Comparison of ENCODE assay signal across 26 cellular contexts in the genomic region with DNA sequence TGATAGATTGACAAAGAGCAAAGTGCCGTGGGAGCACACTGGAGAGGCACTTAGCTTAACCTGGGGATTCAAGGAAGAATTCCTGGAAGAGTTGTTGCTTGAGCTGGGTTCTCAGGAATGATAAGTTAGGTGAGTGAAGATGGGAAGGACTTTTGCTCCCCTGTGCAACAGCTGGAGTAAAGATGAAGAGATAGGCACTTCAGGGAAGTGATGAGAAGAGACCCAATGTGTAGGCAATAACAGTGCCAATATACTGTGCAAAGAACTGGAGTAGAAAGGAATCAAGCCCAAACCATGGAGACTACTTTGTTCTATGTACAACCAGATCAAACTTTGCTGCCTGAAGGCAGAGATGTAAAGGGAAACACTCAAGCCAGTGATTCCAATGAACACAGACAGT.
"Had no signal": no experiment of that assay in that cellular context is flagged by ENCODE, and none has a peak within 500 bp of the region (broad histone marks: within the 10 kb centered on the region; RNA-seq: fewer than 3 reads in every experiment).

No MANE protein-coding gene starts in this region.

- H3K27ac Mint-ChIP-seq: dendritic cell treated with granulocyte-macrophage colony-stimulating factor and Interleukin-4, amounts not matched to agents 40 ng/mL and 50 ng/mL, for 4 days; effector memory CD8-positive, alpha-beta T cell; endodermal cell; mesothelial cell of epicardium had no signal

- ATAC-seq: effector memory CD8-positive, alpha-beta T cell; esophagus mucosa; gastrocnemius medialis; heart right ventricle; left cardiac atrium; left lung; left ventricle myocardium superior; lower lobe of right lung; mucosa of descending colon had no signal

- H3K27me3 ChIP-seq: colonic mucosa, esophagus squamous epithelium, gastrocnemius medialis, heart right ventricle, left lung had no signal

- H3K4me3 Mint-ChIP-seq: dendritic cell treated with granulocyte-macrophage colony-stimulating factor and Interleukin-4, amounts not matched to agents 40 ng/mL and 50 ng/mL, for 4 days; effector memory CD8-positive, alpha-beta T cell; endodermal cell; mesothelial cell of epicardium had no signal

- H3K9me3 ChIP-seq: colonic mucosa, esophagus squamous epithelium, gastrocnemius medialis, heart right ventricle, left lung, lower lobe of right lung, mucosa of descending colon had no signal

- H3K9me3 Mint-ChIP-seq: dendritic cell treated with granulocyte-macrophage colony-stimulating factor and Interleukin-4, amounts not matched to agents 40 ng/mL and 50 ng/mL, for 4 days; effector memory CD8-positive, alpha-beta T cell; endodermal cell; mesothelial cell of epicardium had no signal

- H3K4me1 ChIP-seq: colonic mucosa, esophagus squamous epithelium, gastrocnemius medialis, heart right ventricle, left lung, lower lobe of right lung had no signal

- H3K4me1 Mint-ChIP-seq: endodermal cell, mesothelial cell of epicardium had no signal

- H3K27me3 Mint-ChIP-seq: dendritic cell treated with granulocyte-macrophage colony-stimulating factor and Interleukin-4, amounts not matched to agents 40 ng/mL and 50 ng/mL, for 4 days had no signal

- DNase-seq: colonic mucosa; cortex of kidney; effector CD8-positive, alpha-beta T cell; effector memory CD8-positive, alpha-beta T cell; endodermal cell; erythroblast; esophagus squamous epithelium; foreskin fibroblast; foreskin melanocyte; gastrocnemius medialis; glutamatergic neuron; head of caudate nucleus; heart right ventricle; hippocampal formation; left cardiac atrium; left lung; left ventricle myocardium superior; lower lobe of right lung; mesenchymal stem cell; mucosa of descending colon had no signal

- H3K36me3 ChIP-seq: colonic mucosa, esophagus squamous epithelium, gastrocnemius medialis, heart right ventricle had no signal

- FAIRE-seq: endometrium, keratinocyte had no signal

- H3K27ac ChIP-seq: colonic mucosa, epithelial cell of prostate, esophagus squamous epithelium, gastrocnemius medialis, heart right ventricle, left lung, lower lobe of right lung had no signal

- H3K4me3 ChIP-seq: colonic mucosa, esophagus squamous epithelium, gastrocnemius medialis, heart right ventricle, left lung, lower lobe of right lung, mucosa of descending colon had no signal
